10 cellular contexts compared by ENCODE assay signal in genomic region chr9:36462245-36462644, GRCh38.
"Had no signal": no experiment of that assay in that cellular context is flagged by ENCODE, and none has a peak within 500 bp of the region (broad histone marks: within the 10 kb centered on the region; RNA-seq: fewer than 3 reads in every experiment).

No MANE protein-coding gene starts in this region.

- H3K4me3 Mint-ChIP-seq: activated CD4-positive, alpha-beta T cell treated with anti-CD3 and anti-CD28 coated beads, Interleukin-2, amount 10 ng/mL, durations not matched to agents 7 days and 5 days; activated T-helper 1 cell treated with anti-CD3 and anti-CD28 coated beads, Interleukin-12 subunit alpha, Interleukin-12 subunit beta, Interleukin-2, Interleukin-4 antibody, amounts not matched to agents 30 ng/mL and 10 ng/mL and 1 ng/mL, durations not matched to agents 14 hours and 24 hours and 36 hours; T-helper 2 cell treated with Interferon-gamma antibody and Interleukin-4, amounts not matched to agents 5 μg/mL and 100 μg/mL, for 36 hours had no signal

- H3K27me3 ChIP-seq: esophagus muscularis mucosa, right lobe of liver, stomach, tibial nerve, uterus had no signal

- ATAC-seq: right lobe of liver had no signal

- H3K9me3 ChIP-seq: esophagus muscularis mucosa, left ventricle myocardium inferior, right lobe of liver, stomach, tibial nerve, uterus had no signal

- H3K27me3 Mint-ChIP-seq: activated CD4-positive, alpha-beta T cell treated with anti-CD3 and anti-CD28 coated beads, Interleukin-2, amount 10 ng/mL, durations not matched to agents 7 days and 5 days had no signal

- H3K36me3 ChIP-seq: right lobe of liver, uterus had no signal

- H3K4me3 ChIP-seq: esophagus muscularis mucosa, left ventricle myocardium inferior, right lobe of liver, stomach, tibial nerve, uterus had no signal

- H3K9me3 Mint-ChIP-seq: activated CD4-positive, alpha-beta T cell treated with anti-CD3 and anti-CD28 coated beads, Interleukin-2, amount 10 ng/mL, durations not matched to agents 7 days and 5 days; activated T-helper 1 cell treated with anti-CD3 and anti-CD28 coated beads, Interleukin-12 subunit alpha, Interleukin-12 subunit beta, Interleukin-2, Interleukin-4 antibody, amounts not matched to agents 30 ng/mL and 10 ng/mL and 1 ng/mL, durations not matched to agents 14 hours and 24 hours and 36 hours; T-helper 2 cell treated with Interferon-gamma antibody and Interleukin-4, amounts not matched to agents 5 μg/mL and 100 μg/mL, for 36 hours had no signal

- DNase-seq: activated CD4-positive, alpha-beta T cell treated with anti-CD3 and anti-CD28 coated beads, Interleukin-2, amount 10 ng/mL, durations not matched to agents 7 days and 5 days; aorta; left ventricle myocardium inferior; right lobe of liver; stomach; uterus had no signal

- H3K27ac ChIP-seq: esophagus muscularis mucosa, right lobe of liver, stomach, tibial nerve had no signal

- H3K4me1 ChIP-seq: right lobe of liver had no signal

- H3K27ac Mint-ChIP-seq: activated CD4-positive, alpha-beta T cell treated with anti-CD3 and anti-CD28 coated beads, Interleukin-2, amount 10 ng/mL, durations not matched to agents 7 days and 5 days; activated T-helper 1 cell treated with anti-CD3 and anti-CD28 coated beads, Interleukin-12 subunit alpha, Interleukin-12 subunit beta, Interleukin-2, Interleukin-4 antibody, amounts not matched to agents 30 ng/mL and 10 ng/mL and 1 ng/mL, durations not matched to agents 14 hours and 24 hours and 36 hours; T-helper 2 cell treated with Interferon-gamma antibody and Interleukin-4, amounts not matched to agents 5 μg/mL and 100 μg/mL, for 36 hours had no signal
